14 cellular contexts compared by ENCODE assay signal in genomic region chr11:13140873-13141655, GRCh38.
DNase-seq lines count a peak whose midpoint lies in the region; ATAC-seq and TF ChIP-seq lines count a peak whose summit lies in the region.
"Had no signal": no experiment of that assay in that cellular context is flagged by ENCODE, and none has a peak within 500 bp of the region (broad histone marks: within the 10 kb centered on the region; RNA-seq: fewer than 3 reads in every experiment).

No MANE protein-coding gene starts in this region.

- no peak overlapping the region for H3K27ac Mint-ChIP-seq in HFFc6
- H3K27ac Mint-ChIP-seq: effector memory CD8-positive, alpha-beta T cell had no signal

- peak; percentile 89 for DNase-seq in NCI-H187 treated with DMSO at 0.1 percent for 48 hours (lab: John Stamatoyannopoulos, UW)
- DNase-seq in epithelial cell of esophagus (ENCODE audit: low read depth) = peak; percentile 75
- peak; percentile 81 for DNase-seq in renal cortical epithelial cell (ENCODE audit: low read depth)
- no peak for DNase-seq in hepatic stellate cell (ENCODE audit: low spot score)
- no peak for DNase-seq in HFFc6
- no peak for DNase-seq in SK-N-SH
- DNase-seq in activated CD4-positive, alpha-beta T cell treated with anti-CD3 and anti-CD28 coated beads for 4 hours = no peak
- DNase-seq: activated CD4-positive, alpha-beta T cell treated with anti-CD3 and anti-CD28 coated beads for 48 hours; activated naive CD4-positive, alpha-beta T cell treated with anti-CD3 and anti-CD28 coated beads, Interleukin-2, amount 50 U/mL, for 16 hours; DMS 273 treated with DMSO at 0.1 percent for 48 hours; effector memory CD8-positive, alpha-beta T cell; KBM-7 had no signal

- peaks cover 6% of the 10 kb centered on the region; the same call in 1 of the 2 replicates for H3K27me3 Mint-ChIP-seq in HFFc6 (ENCODE audit: insufficient read depth)

- H3F3A ChIP-seq in SK-N-SH (replicated peaks; ENCODE audit: insufficient read depth) = no peaks in the 10 kb centered on the region

- H3K27ac ChIP-seq in SK-N-SH (ENCODE audit: low read depth in 2 of 2, low read length in 1 of 2) = no peak overlapping the region
- H3K27ac ChIP-seq: PC-9 had no signal

- H3K36me3 Mint-ChIP-seq in HFFc6 (ENCODE audit: low read depth) = no peaks in the 10 kb centered on the region

- 86% methylated on average over 8 of the region's 10 CpGs for WGBS in SK-N-SH (ENCODE audit: low lambda C conversion rate)

- H3K4me3 ChIP-seq in epithelial cell of esophagus (ENCODE audit: low read length) (no peak overlapping the region), SK-N-SH (ENCODE audit: low read depth in 2 of 2, low read length in 1 of 2) (no peak overlapping the region)
- H3K4me3 ChIP-seq: PC-9 had no signal

- no peaks in the 10 kb centered on the region for H3K27me3 ChIP-seq in SK-N-SH (ENCODE audit: insufficient read depth)

- H3K9me3 ChIP-seq in SK-N-SH = no peaks in the 10 kb centered on the region

- POLR2A ChIA-PET in SK-N-SH (lab: Yijun Ruan, JAX) = no interaction called here

- H3K9me2 ChIP-seq in SK-N-SH = no peaks in the 10 kb centered on the region

- no peak overlapping the region for H3K9ac ChIP-seq in SK-N-SH

- no peaks in the 10 kb centered on the region for H3K9me3 Mint-ChIP-seq in HFFc6

- CTCF ChIA-PET in SK-N-SH (lab: Yijun Ruan, JAX) = interaction anchor here (0.5 to 0.6 kb wide), 2 partner anchors 14 to 360 kb away, joined by 3 read pairs; no protein-coding TSS in a partner anchor

- no peaks in the 10 kb centered on the region for H3K36me3 ChIP-seq in SK-N-SH (replicated peaks in 1 of 2; ENCODE audit: control insufficient read depth in 1 of 2, insufficient read depth in 2 of 2, low read length in 1 of 2)

- H3K4me1 Mint-ChIP-seq in HFFc6 (ENCODE audit: low read depth) = peaks cover 30% of the 10 kb centered on the region

- no peak overlapping the region for H3K4me3 Mint-ChIP-seq in HFFc6
- H3K4me3 Mint-ChIP-seq: effector memory CD8-positive, alpha-beta T cell had no signal

- no peaks in the 10 kb centered on the region for H4K20me1 ChIP-seq in SK-N-SH (ENCODE audit: insufficient read depth)

- no peak for TF ChIP-seq RAD21 in SK-N-SH (IDR thresholded peaks at IDR 0.05; ENCODE audit: low read length)

- peak; percentile 4 for ATAC-seq in GM19043 (IDR thresholded peaks at IDR 0.05; ENCODE audit: low read depth, unreplicated experiment)
- ATAC-seq: effector memory CD8-positive, alpha-beta T cell had no signal

- no peak for TF ChIP-seq EP300 in SK-N-SH (IDR thresholded peaks at IDR 0.05; ENCODE audit: borderline replicate concordance in 1 of 2, low read depth in 1 of 2, low read length in 1 of 2)

- no peaks in the 10 kb centered on the region for H3K79me2 ChIP-seq in SK-N-SH (ENCODE audit: insufficient read depth)

- TF ChIP-seq CTCF in epithelial cell of esophagus (IDR thresholded peaks at IDR 0.05; ENCODE audit: insufficient read depth, low read depth, low read length, missing control alignments) (no peak), HFFc6 (IDR thresholded peaks at IDR 0.05) (no peak), SK-N-SH (IDR thresholded peaks at IDR 0.05) (no peak)

- peaks cover 0 to 4% of the 10 kb centered on the region in 2 experiments; a peak in 2 of 4 replicates for H3K4me1 ChIP-seq in SK-N-SH (ENCODE audit: control insufficient read depth in 1 of 2, insufficient read depth in 2 of 2, low read depth in 1 of 2, low read length in 1 of 2)

- no peak overlapping the region for H3K4me2 ChIP-seq in SK-N-SH
- H3K4me2 ChIP-seq: PC-9 had no signal

- H2AFZ ChIP-seq in SK-N-SH (ENCODE audit: low read depth) = no peak overlapping the region
- H2AFZ ChIP-seq: PC-9 had no signal

TF ChIP-seq in SK-N-SH, 30 proteins besides CTCF, POLR2A, EP300 and RAD21 (continues in another document):
- TF ChIP-seq FOSL2 (IDR thresholded peaks at IDR 0.05; ENCODE audit: borderline replicate concordance, low read depth) (no peak), GABPA (IDR thresholded peaks at IDR 0.05; ENCODE audit: low read depth) (no peak), USF1 (IDR thresholded peaks at IDR 0.05; ENCODE audit: borderline replicate concordance, low read depth) (no peak), GATA2 (CRISPR knock-in tag; IDR thresholded peaks at IDR 0.05) (no peak), SIN3A (IDR thresholded peaks at IDR 0.05; ENCODE audit: borderline replicate concordance, low read depth, low read length) (no peak), POLR2AphosphoS5 (IDR thresholded peaks at IDR 0.05; ENCODE audit: low read depth, low read length) (no peak), SMC3 (IDR thresholded peaks at IDR 0.05; ENCODE audit: low read depth, low read length) (no peak), EZH2phosphoT487 (IDR thresholded peaks at IDR 0.05; ENCODE audit: borderline replicate concordance, low read depth) (no peak), REST (IDR thresholded peaks at IDR 0.05; ENCODE audit: low read depth, low read length) (no peak), RCOR1 (IDR thresholded peaks at IDR 0.05; ENCODE audit: low read length) (no peak), PBX3 (IDR thresholded peaks at IDR 0.05) (no peak), JUND (IDR thresholded peaks at IDR 0.05) (no peak), TEAD4 (IDR thresholded peaks at IDR 0.05; ENCODE audit: borderline replicate concordance, insufficient read depth) (no peak), ZBTB33 (IDR thresholded peaks at IDR 0.05; ENCODE audit: borderline replicate concordance, low read depth) (no peak), NFIC (IDR thresholded peaks at IDR 0.05; ENCODE audit: borderline replicate concordance) (no peak), USF2 (IDR thresholded peaks at IDR 0.05; ENCODE audit: borderline replicate concordance, low read depth, low read length) (no peak), ELF1 (IDR thresholded peaks at IDR 0.05) (no peak), RXRA (IDR thresholded peaks at IDR 0.05; ENCODE audit: borderline replicate concordance, low read depth) (no peak)

Comparison
In these comparisons a context has a peak if more than half of its experiments do, and no peak if none do; other contexts are left out.
1. DNase-seq: peak in NCI-H187 treated with DMSO at 0.1 percent for 48 hours (single experiment), epithelial cell of esophagus (single experiment) and renal cortical epithelial cell (single experiment); none in hepatic stellate cell (single experiment), HFFc6 (single experiment), SK-N-SH (single experiment) and activated CD4-positive, alpha-beta T cell treated with anti-CD3 and anti-CD28 coated beads for 4 hours (0 of 2).